ENCODE assay signal across 21 cellular contexts in genomic region chr2:42848726-42849290, GRCh38. TPM values are rescaled to one million over a fixed set of nuclear protein-coding genes. Genes with fewer than 3 reads are reported as not detected.
"Had no signal": no experiment of that assay in that cellular context is flagged by ENCODE, and none has a peak within 500 bp of the region (broad histone marks: within the 10 kb centered on the region; RNA-seq: fewer than 3 reads in every experiment).

No MANE protein-coding gene starts in this region.

- H3K4me1 ChIP-seq: colonic mucosa had no signal

- H3K9me3 Mint-ChIP-seq: activated naive CD8-positive, alpha-beta T cell treated with anti-CD3 and anti-CD28 coated beads for 36 hours; activated T-cell treated with anti-CD3 and anti-CD28 coated beads, Interleukin-2, amount 50 U/mL, for 24 hours; activated T-helper 17 cell treated with anti-CD3 and anti-CD28 coated beads, Interleukin-2, amount 50 U/mL, for 72 hours; T-cell; T-helper 2 cell treated with Interferon-gamma antibody and Interleukin-4, amounts not matched to agents 5 μg/mL and 100 μg/mL, for 36 hours; WTC11 had no signal

- H3K36me3 ChIP-seq: colonic mucosa, gastroesophageal sphincter, transverse colon, uterus had no signal

- H3K4me3 Mint-ChIP-seq: activated naive CD8-positive, alpha-beta T cell treated with anti-CD3 and anti-CD28 coated beads for 36 hours; activated T-cell treated with anti-CD3 and anti-CD28 coated beads, Interleukin-2, amount 50 U/mL, for 24 hours; activated T-helper 17 cell treated with anti-CD3 and anti-CD28 coated beads, Interleukin-2, amount 50 U/mL, for 72 hours; T-cell; T-helper 2 cell treated with Interferon-gamma antibody and Interleukin-4, amounts not matched to agents 5 μg/mL and 100 μg/mL, for 36 hours; WTC11 had no signal

- H3K4me3 ChIP-seq: colonic mucosa, gastroesophageal sphincter, mucosa of descending colon, transverse colon, uterus had no signal

- H3K27me3 Mint-ChIP-seq: activated naive CD8-positive, alpha-beta T cell treated with anti-CD3 and anti-CD28 coated beads for 36 hours; activated T-cell treated with anti-CD3 and anti-CD28 coated beads, Interleukin-2, amount 50 U/mL, for 24 hours; activated T-helper 17 cell treated with anti-CD3 and anti-CD28 coated beads, Interleukin-2, amount 50 U/mL, for 72 hours; T-cell had no signal

- DNase-seq: activated CD8-positive, alpha-beta memory T cell treated with anti-CD3 and anti-CD28 coated beads, Interleukin-2, amount 50 U/mL, for 4 hours; activated naive CD4-positive, alpha-beta T cell treated with Interleukin-2 at 50 U/mL for 16 hours; activated naive CD8-positive, alpha-beta T cell treated with anti-CD3 and anti-CD28 coated beads for 36 hours; activated T-cell treated with anti-CD3 and anti-CD28 coated beads, Interleukin-2, amount 50 U/mL, for 24 hours; colonic mucosa; head of caudate nucleus; hypothalamus; mucosa of descending colon; stimulated activated CD4-positive, alpha-beta T cell treated with anti-CD3 and anti-CD28 coated beads, Interleukin-4, amount 100 ng/mL, for 1 hour; stimulated activated naive CD4-positive, alpha-beta T cell treated with Interleukin-2 at 50 U/mL for 16 hours; T-cell; transverse colon had no signal

- H3K27ac Mint-ChIP-seq: activated naive CD8-positive, alpha-beta T cell treated with anti-CD3 and anti-CD28 coated beads for 36 hours; activated T-cell treated with anti-CD3 and anti-CD28 coated beads, Interleukin-2, amount 50 U/mL, for 24 hours; activated T-helper 17 cell treated with anti-CD3 and anti-CD28 coated beads, Interleukin-2, amount 50 U/mL, for 72 hours; T-cell; T-helper 2 cell treated with Interferon-gamma antibody and Interleukin-4, amounts not matched to agents 5 μg/mL and 100 μg/mL, for 36 hours; WTC11 had no signal

- ATAC-seq: activated T-helper 17 cell treated with anti-CD3 and anti-CD28 coated beads, Interleukin-2, amount 50 U/mL, for 72 hours; gastroesophageal sphincter; mucosa of descending colon; T-cell; WTC11 had no signal

- H3K36me3 Mint-ChIP-seq: activated naive CD8-positive, alpha-beta T cell treated with anti-CD3 and anti-CD28 coated beads for 36 hours; T-cell; WTC11 had no signal

- H3K27ac ChIP-seq: colonic mucosa, epithelial cell of prostate, transverse colon had no signal

- FAIRE-seq: astrocyte, bronchial epithelial cell had no signal

- H3K9me3 ChIP-seq: colonic mucosa, gastroesophageal sphincter, mucosa of descending colon, transverse colon, uterus had no signal

- H3K4me1 Mint-ChIP-seq: activated naive CD8-positive, alpha-beta T cell treated with anti-CD3 and anti-CD28 coated beads for 36 hours; activated T-helper 17 cell treated with anti-CD3 and anti-CD28 coated beads, Interleukin-2, amount 50 U/mL, for 72 hours; T-cell; WTC11 had no signal

- H3K27me3 ChIP-seq: colonic mucosa, gastroesophageal sphincter, transverse colon, uterus had no signal

RNA-seq across cellular contexts. Expression of gene HAAO, which starts 56.4 kb away (rescaled TPM):
- total RNA-seq: bronchial epithelial cell had no signal
- polyA plus RNA-seq: neural cell had no signal
